7 cellular contexts compared by ENCODE assay signal in genomic region chr1:72341661-72342060, GRCh38. TPM values are rescaled to one million over a fixed set of nuclear protein-coding genes. Genes with fewer than 3 reads are reported as not detected.
"Had no signal": no experiment of that assay in that cellular context is flagged by ENCODE, and none has a peak within 500 bp of the region (broad histone marks: within the 10 kb centered on the region; RNA-seq: fewer than 3 reads in every experiment).

No MANE protein-coding gene starts in this region.

- H3K4me3 ChIP-seq: K562 had no signal

- H3K27ac ChIP-seq: HL-60 had no signal

- ATAC-seq: HepG2, K562 had no signal

- DNase-seq: KBM-7, KG1 had no signal

RNA-seq across cellular contexts. Expression of gene NEGR1, which starts 59.3 kb away (rescaled TPM):
- total RNA-seq: HepG2, HT-29, K562 had no signal
- polyA plus RNA-seq: HepG2, IgD-negative memory B cell, K562 had no signal
